Comparison of ENCODE assay signal across 8 cellular contexts in genomic region chr17:10729334-10730193, GRCh38. TPM values are rescaled to one million over a fixed set of nuclear protein-coding genes. Genes with fewer than 3 reads are reported as not detected.
DNase-seq lines count a peak whose midpoint lies in the region; TF ChIP-seq lines count a peak whose summit lies in the region.

TSS of gene TMEM220 (minus strand) at chr17:10730023. CDS start at chr17:10729851, 172 bp downstream.

- H3K36me3 ChIP-seq in NT2/D1 (ENCODE audit: insufficient read depth, insufficient read length, low read length) (peaks cover 7% of the 10 kb centered on the region), tibial nerve (peaks cover 0 to 27% (median 5%) of the 10 kb centered on the region in 3 donors)

- H3K36me3 Mint-ChIP-seq in activated naive CD8-positive, alpha-beta T cell = no peaks in the 10 kb centered on the region

- H3K27me3 Mint-ChIP-seq in activated naive CD8-positive, alpha-beta T cell = no peaks in the 10 kb centered on the region

- H3K27ac Mint-ChIP-seq in activated naive CD8-positive, alpha-beta T cell = peak within 1 kb of the TSS; percentile 87

- TF ChIP-seq CTCF in tibial nerve (IDR thresholded peaks at IDR 0.05) = peak in 1 of 5 experiments; percentile 17

- peak within 1 kb of the TSS; percentile 86 to 97 (median 95) for H3K27ac ChIP-seq in tibial nerve

- H3K4me3 ChIP-seq in NT2/D1 (ENCODE audit: insufficient read length, low read depth) (peak within 1 kb of the TSS; percentile 62), tibial nerve (peak within 1 kb of the TSS; percentile 57 to 87 (median 78))

- WGBS in tibial nerve, 2 donors = 2 to 8% methylated on average over 43 to 70 of the region's 79 CpGs

- H3K9me3 ChIP-seq in NT2/D1 (ENCODE audit: insufficient read depth, low read length) (no peaks in the 10 kb centered on the region), tibial nerve (no peaks in the 10 kb centered on the region)

- H3K4me1 ChIP-seq in NT2/D1 (ENCODE audit: insufficient read depth, insufficient read length) (peaks cover 2% of the 10 kb centered on the region), tibial nerve (peaks cover 0 to 20% (median 9%) of the 10 kb centered on the region in 4 donors)

- H3K4me3 Mint-ChIP-seq in activated naive CD8-positive, alpha-beta T cell = peak within 1 kb of the TSS; percentile 86

- no peaks in the 10 kb centered on the region for H3K9me3 Mint-ChIP-seq in activated naive CD8-positive, alpha-beta T cell (ENCODE audit: low read depth)

- DNase-seq in GM04504 (ENCODE audit: low read depth) (peak; percentile 61), HCEC 1CT (peak; percentile 62), NT2/D1 (ENCODE audit: low read depth, low spot score) (peak; percentile 57), glomerular visceral epithelial cell (ENCODE audit: extremely low spot score) (peak; percentile 43), nucleus accumbens (lab: John Stamatoyannopoulos, UW) (peak in 49 of 56 donors; percentile 21 to 80 (median 54)), tibial nerve (ENCODE audit: low spot score in 2 of 2) (peak; percentile 62 to 64), NCI-H2107 (lab: John Stamatoyannopoulos, UW) (no peak)

- peaks cover 7% of the 10 kb centered on the region for H3K27me3 ChIP-seq in NT2/D1 (ENCODE audit: insufficient read depth, insufficient read length)
- no peaks in the 10 kb centered on the region for H3K27me3 ChIP-seq in tibial nerve

- peaks cover 25% of the 10 kb centered on the region for H3K4me1 Mint-ChIP-seq in activated naive CD8-positive, alpha-beta T cell (ENCODE audit: low read depth)

- TF ChIP-seq POLR2A in tibial nerve (IDR thresholded peaks at IDR 0.05) = peak; percentile 36 to 66

- peak in 1 of 2 donors; percentile 86 for TF ChIP-seq EP300 in tibial nerve (IDR thresholded peaks at IDR 0.05)

- H3K9ac ChIP-seq in NT2/D1 (ENCODE audit: insufficient read length, low read depth) = peak within 1 kb of the TSS; percentile 74

RNA-seq across cellular contexts. Expression of gene TMEM220, which starts in this region (rescaled TPM):
- total RNA-seq in tibial nerve = 1 to 10 TPM; 4.5 to 9.2 (median 8.9) TPM
